ENCODE assay signal across 1 cellular context in the genomic region with DNA sequence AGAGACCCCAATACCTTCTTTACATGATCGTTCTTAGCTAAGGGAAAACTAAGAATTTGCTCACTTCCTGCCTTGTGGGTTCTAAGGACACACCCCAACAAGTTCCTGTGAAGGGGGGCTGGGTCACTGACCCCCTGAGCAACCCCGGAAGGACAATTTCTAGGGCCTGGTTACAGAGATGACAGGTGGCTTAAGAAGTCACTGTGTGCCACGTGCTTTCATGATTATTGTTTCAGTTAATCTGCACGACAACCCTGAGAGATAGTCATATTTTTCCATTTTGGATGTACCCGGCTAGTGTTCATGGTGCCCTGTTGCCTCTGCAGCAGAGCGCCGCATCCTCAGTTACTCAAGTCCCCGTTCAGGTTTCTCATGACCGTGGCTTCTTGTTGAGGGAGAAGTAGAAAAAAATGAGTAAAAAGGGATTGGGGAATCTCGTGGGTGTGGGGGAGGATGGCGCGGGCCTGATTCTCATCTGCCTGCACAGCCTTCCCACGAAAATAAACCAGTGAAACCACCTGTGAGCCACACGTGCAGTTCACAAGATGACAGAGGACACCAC.
TF ChIP-seq lines count a peak whose summit lies in the region.

No MANE protein-coding gene starts in this region.

TF ChIP-seq in H1, 55 proteins besides CTCF, POLR2A, EP300 and RAD21:
- TF ChIP-seq JUND (IDR thresholded peaks at IDR 0.05; ENCODE audit: low read length) (no peak), ZNF274 (IDR thresholded peaks at IDR 0.05; ENCODE audit: borderline replicate concordance, extremely low read depth, low read length) (no peak), NANOG (IDR thresholded peaks at IDR 0.05; ENCODE audit: insufficient read depth, low read depth, low read length, poor library complexity, severe bottlenecking) (no peak), SIN3A (conservative IDR thresholded peaks at IDR 0.05 in 1 of 2, IDR thresholded peaks at IDR 0.05 in 1 of 2; ENCODE audit: low read depth in 1 of 2, low read length in 2 of 2) (no peak), CHD1 (IDR thresholded peaks at IDR 0.05; ENCODE audit: low read depth, low read length) (no peak), POLR2AphosphoS5 (IDR thresholded peaks at IDR 0.05; ENCODE audit: low read depth, low read length) (no peak), NRF1 (IDR thresholded peaks at IDR 0.05; ENCODE audit: low read depth, low read length) (no peak), SIRT6 (IDR thresholded peaks at IDR 0.05; ENCODE audit: low read length) (no peak), SP4 (IDR thresholded peaks at IDR 0.05; ENCODE audit: low read length) (no peak), GABPA (IDR thresholded peaks at IDR 0.05; ENCODE audit: borderline replicate concordance, insufficient read depth, low read length) (no peak), SP2 (IDR thresholded peaks at IDR 0.05; ENCODE audit: low read length) (no peak), TAF1 (IDR thresholded peaks at IDR 0.05; ENCODE audit: low read depth, low read length) (no peak), BACH1 (IDR thresholded peaks at IDR 0.05; ENCODE audit: low read length) (no peak), KDM5A (IDR thresholded peaks at IDR 0.05; ENCODE audit: low read length) (no peak), HDAC6 (IDR thresholded peaks at IDR 0.05; ENCODE audit: low read depth, low read length) (no peak), TEAD4 (IDR thresholded peaks at IDR 0.05; ENCODE audit: low read depth, low read length) (no peak), GTF2F1 (IDR thresholded peaks at IDR 0.05; ENCODE audit: borderline replicate concordance, low read depth, low read length) (no peak)
- TF ChIP-seq, protein P1, sequence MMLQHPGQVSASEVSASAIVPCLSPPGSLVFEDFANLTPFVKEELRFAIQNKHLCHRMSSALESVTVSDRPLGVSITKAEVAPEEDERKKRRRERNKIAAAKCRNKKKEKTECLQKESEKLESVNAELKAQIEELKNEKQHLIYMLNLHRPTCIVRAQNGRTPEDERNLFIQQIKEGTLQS (IDR thresholded peaks at IDR 0.05; ENCODE audit: insufficient read depth, low read depth, low read length), result no peak
